In the genomic region with DNA sequence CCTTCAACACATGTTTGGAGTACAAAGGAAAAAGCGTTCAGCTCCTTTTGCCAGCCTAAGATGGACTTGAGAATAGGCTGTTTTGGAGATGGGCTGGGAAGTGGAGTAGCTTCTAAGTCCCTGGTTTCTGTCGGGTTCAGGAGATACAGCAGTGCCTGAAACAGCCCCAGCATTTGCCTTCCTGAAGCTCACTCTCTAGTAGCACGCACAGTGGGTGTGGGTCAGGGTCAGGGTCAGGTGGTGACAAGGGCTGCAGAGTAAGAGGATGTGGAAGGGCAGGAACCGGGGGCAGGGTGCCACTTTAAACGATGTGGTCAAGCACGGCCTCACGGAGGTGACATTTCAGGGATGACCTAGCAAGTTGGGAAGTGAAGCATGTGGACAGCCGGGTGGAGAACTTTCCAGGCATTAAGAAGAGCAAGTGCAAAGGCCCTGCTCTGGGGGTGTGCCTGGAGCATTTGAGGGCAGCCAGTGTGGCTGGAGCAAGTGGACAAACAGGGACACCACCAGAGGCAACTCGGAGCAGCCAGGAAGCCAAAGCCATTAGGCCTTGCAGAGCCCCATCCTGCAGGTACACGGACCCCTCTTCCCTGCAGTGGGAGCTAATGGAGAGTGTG, we compare ENCODE assay signal across 18 cellular contexts.
DNase-seq lines count a peak whose midpoint lies in the region; ATAC-seq, FAIRE-seq and TF ChIP-seq lines count a peak whose summit lies in the region.
"Had no signal": no experiment of that assay in that cellular context is flagged by ENCODE, and none has a peak within 500 bp of the region (broad histone marks: within the 10 kb centered on the region; RNA-seq: fewer than 3 reads in every experiment).

No MANE protein-coding gene starts in this region.

- peaks cover 0 to 8% of the 10 kb centered on the region in 2 experiments; a peak in 2 of 5 replicates for H3K27me3 ChIP-seq in HepG2 (ENCODE audit: control insufficient read depth in 1 of 2, insufficient read depth in 2 of 2, low read length in 2 of 2)
- H3K27me3 ChIP-seq in right lobe of liver = no peaks in the 10 kb centered on the region
- no peaks in the 10 kb centered on the region for H3K27me3 ChIP-seq in neural progenitor cell

- H3K9me3 ChIP-seq in HepG2 (ENCODE audit: low read length) (no peaks in the 10 kb centered on the region), right lobe of liver (no peaks in the 10 kb centered on the region), neural progenitor cell (ENCODE audit: low read depth) (no peaks in the 10 kb centered on the region)
- H3K9me3 ChIP-seq: A549, Caco-2 had no signal

- peaks cover 51% of the 10 kb centered on the region for H3K4me1 Mint-ChIP-seq in neural progenitor cell

- no peak for FAIRE-seq in HepG2 (lab: Jason Lieb, UNC)
- FAIRE-seq: A549, D721Med, G401.6, GM12891, GM19239 had no signal

- H3K9me3 Mint-ChIP-seq in neural progenitor cell = peaks cover 11% of the 10 kb centered on the region
- H3K9me3 Mint-ChIP-seq: CD4-positive, alpha-beta T cell had no signal

- no peak for TF ChIP-seq POLR2A in HepG2 (IDR thresholded peaks at IDR 0.05; ENCODE audit: insufficient read depth in 1 of 2, low read depth in 2 of 2, low read length in 2 of 2)
- no peak for TF ChIP-seq POLR2A in right lobe of liver (IDR thresholded peaks at IDR 0.05)

- peaks cover 2% of the 10 kb centered on the region for H3K36me3 Mint-ChIP-seq in neural progenitor cell

- in situ Hi-C loops in HepG2 (cut with HindIII; ENCODE audit: extremely low pct_ligation_motif_present, low pct_unique_long_range_greater_than_20kb) = no loop called here

- intact Hi-C loops in HepG2 (cut with micrococcal nuclease; ENCODE audit: unreplicated experiment) (no loop called here), right lobe of liver (cut with DNase I) (no loop called here), left ventricle myocardium superior (cut with micrococcal nuclease) (no loop called here)

- H4K20me1 ChIP-seq in HepG2 (ENCODE audit: insufficient read depth, low read length) = no peaks in the 10 kb centered on the region
- H4K20me1 ChIP-seq in neural progenitor cell (ENCODE audit: low read depth) = no peaks in the 10 kb centered on the region

- WGBS in HepG2 (ENCODE audit: low lambda C conversion rate) = 11% methylated on average over 9 of the region's 10 CpGs
- WGBS in right lobe of liver (ENCODE audit: insufficient coverage, low coverage, low lambda C conversion rate, missing lambda C conversion rate) = 62% methylated on average over 5 of the region's 10 CpGs

- H3K27ac Mint-ChIP-seq in neural progenitor cell = peak overlapping the region; percentile 75
- H3K27ac Mint-ChIP-seq: CD4-positive, alpha-beta T cell had no signal

- TF ChIP-seq RAD21 in HepG2 (CRISPR knock-in tag; IDR thresholded peaks at IDR 0.05) = no peak

- H3K79me2 ChIP-seq in HepG2 (ENCODE audit: insufficient read depth, low read length) = no peaks in the 10 kb centered on the region
- no peaks in the 10 kb centered on the region for H3K79me2 ChIP-seq in neural progenitor cell (ENCODE audit: low read depth)

- H3K4me3 ChIP-seq in HepG2 (replicated peaks in 1 of 3; ENCODE audit: insufficient read depth in 1 of 3, low read depth in 2 of 3, low read length in 3 of 3) = no peak overlapping the region
- H3K4me3 ChIP-seq in right lobe of liver = no peak overlapping the region
- no peak overlapping the region for H3K4me3 ChIP-seq in neural progenitor cell
- H3K4me3 ChIP-seq: A549, GM23248 had no signal

- no peak overlapping the region for H2AFZ ChIP-seq in HepG2 (ENCODE audit: low read length)
- no peak overlapping the region for H2AFZ ChIP-seq in neural progenitor cell (replicated peaks)
- H2AFZ ChIP-seq: GM23248 had no signal

- TF ChIP-seq EP300 in HepG2 (IDR thresholded peaks at IDR 0.05; ENCODE audit: low read depth in 2 of 2, low read length in 2 of 2) (no peak), HepG2 (CRISPR knock-in tag; IDR thresholded peaks at IDR 0.05; ENCODE audit: borderline replicate concordance) (no peak)

- no peak overlapping the region for H3K4me3 Mint-ChIP-seq in neural progenitor cell
- H3K4me3 Mint-ChIP-seq: CD4-positive, alpha-beta T cell had no signal

- no peak overlapping the region for H3K27ac ChIP-seq in HepG2 (ENCODE audit: extremely low read length, insufficient read depth, low read length)
- no peak overlapping the region for H3K27ac ChIP-seq in right lobe of liver
- H3K27ac ChIP-seq in neural progenitor cell = no peak overlapping the region
- H3K27ac ChIP-seq: 22Rv1, A549, C4-2B, GM23248 had no signal

- H3K9ac ChIP-seq in HepG2 (ENCODE audit: insufficient read depth, low read depth, low read length) = no peak overlapping the region
- no peak overlapping the region for H3K9ac ChIP-seq in neural progenitor cell
- H3K9ac ChIP-seq: GM23248 had no signal

- CTCF ChIA-PET in HepG2 (lab: Yijun Ruan, JAX; ENCODE audit: low intra/inter-chr PET ratio, low total read pairs) = no interaction called here

- DNase-seq in HepG2 (ENCODE audit: low spot score) (no peak), right lobe of liver (no peak), islet precursor cell (peak; percentile 48), neural progenitor cell (ENCODE audit: low spot score) (no peak), left ventricle myocardium superior (no peak), NCI-H1436 (lab: John Stamatoyannopoulos, UW) (no peak), NCI-H345 (lab: John Stamatoyannopoulos, UW) (no peak)
- DNase-seq: AML-193; Caco-2; CD4-positive, alpha-beta T cell had no signal

- peaks cover 17% of the 10 kb centered on the region for H3K27me3 Mint-ChIP-seq in neural progenitor cell (ENCODE audit: insufficient read depth, low read depth)

- no peak for TF ChIP-seq CTCF in HepG2 (CRISPR knock-in tag; IDR thresholded peaks at IDR 0.05)
- TF ChIP-seq CTCF in right lobe of liver (IDR thresholded peaks at IDR 0.05) = no peak
- no peak for TF ChIP-seq CTCF in neural progenitor cell (IDR thresholded peaks at IDR 0.05)

- H3K4me1 ChIP-seq in HepG2 (ENCODE audit: insufficient read depth, low read length) (peaks cover 11% of the 10 kb centered on the region), right lobe of liver (no peaks in the 10 kb centered on the region), neural progenitor cell (peaks cover 15% of the 10 kb centered on the region)

- H3K4me2 ChIP-seq in HepG2 (ENCODE audit: low read depth, low read length) (no peak overlapping the region), neural progenitor cell (no peak overlapping the region)

- POLR2A ChIA-PET in HepG2 (lab: Yijun Ruan, JAX) = no interaction called here

- no peaks in the 10 kb centered on the region for H3F3A ChIP-seq in neural progenitor cell (ENCODE audit: low read depth)

- ATAC-seq in HepG2 = peak; percentile 40; the same call in 2 of the 3 replicates
- ATAC-seq in right lobe of liver = no peak
- no peak for ATAC-seq in left ventricle myocardium superior

- BruUV-seq in HepG2 (replicated peaks; lab: Mats Ljungman, UMichigan) = no TSS peak

- H3K36me3 ChIP-seq in HepG2 (replicated peaks in 1 of 2; ENCODE audit: control insufficient read depth in 1 of 2, insufficient read depth in 2 of 2, low read length in 2 of 2) (no peaks in the 10 kb centered on the region), right lobe of liver (no peaks in the 10 kb centered on the region), neural progenitor cell (no peaks in the 10 kb centered on the region)

TF ChIP-seq in HepG2, 621 proteins besides CTCF, POLR2A, EP300 and RAD21:
- TF ChIP-seq JUN (CRISPR knock-in tag; IDR thresholded peaks at IDR 0.05) = no peak
- TF ChIP-seq, protein P1, sequence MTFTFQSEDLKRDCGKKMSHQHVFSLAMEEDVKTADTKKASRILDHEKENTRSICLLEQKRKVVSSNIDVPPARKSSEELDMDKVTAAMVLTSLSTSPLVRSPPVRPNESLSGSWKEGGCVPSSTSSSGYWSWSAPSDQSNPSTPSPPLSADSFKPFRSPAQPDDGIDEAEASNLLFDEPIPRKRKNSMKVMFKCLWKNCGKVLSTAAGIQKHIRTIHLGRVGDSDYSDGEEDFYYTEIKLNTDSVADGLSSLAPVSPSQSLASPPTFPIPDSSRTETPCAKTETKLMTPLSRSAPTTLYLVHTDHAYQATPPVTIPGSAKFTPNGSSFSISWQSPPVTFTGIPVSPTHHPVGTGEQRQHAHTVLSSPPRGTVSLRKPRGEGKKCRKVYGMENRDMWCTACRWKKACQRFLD (CRISPR knock-in tag; IDR thresholded peaks at IDR 0.05; ENCODE audit: borderline replicate concordance) = no peak
- TF ChIP-seq, protein P2, sequence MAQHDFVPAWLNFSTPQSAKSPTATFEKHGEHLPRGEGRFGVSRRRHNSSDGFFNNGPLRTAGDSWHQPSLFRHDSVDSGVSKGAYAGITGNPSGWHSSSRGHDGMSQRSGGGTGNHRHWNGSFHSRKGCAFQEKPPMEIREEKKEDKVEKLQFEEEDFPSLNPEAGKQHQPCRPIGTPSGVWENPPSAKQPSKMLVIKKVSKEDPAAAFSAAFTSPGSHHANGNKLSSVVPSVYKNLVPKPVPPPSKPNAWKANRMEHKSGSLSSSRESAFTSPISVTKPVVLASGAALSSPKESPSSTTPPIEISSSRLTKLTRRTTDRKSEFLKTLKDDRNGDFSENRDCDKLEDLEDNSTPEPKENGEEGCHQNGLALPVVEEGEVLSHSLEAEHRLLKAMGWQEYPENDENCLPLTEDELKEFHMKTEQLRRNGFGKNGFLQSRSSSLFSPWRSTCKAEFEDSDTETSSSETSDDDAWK (CRISPR knock-in tag; IDR thresholded peaks at IDR 0.05) = no peak
- no peak for TF ChIP-seq MZF1 (CRISPR knock-in tag; IDR thresholded peaks at IDR 0.05; ENCODE audit: borderline replicate concordance)
- no peak for TF ChIP-seq ZNF383 (CRISPR knock-in tag; IDR thresholded peaks at IDR 0.05; ENCODE audit: borderline replicate concordance)
- TF ChIP-seq, protein P3, sequence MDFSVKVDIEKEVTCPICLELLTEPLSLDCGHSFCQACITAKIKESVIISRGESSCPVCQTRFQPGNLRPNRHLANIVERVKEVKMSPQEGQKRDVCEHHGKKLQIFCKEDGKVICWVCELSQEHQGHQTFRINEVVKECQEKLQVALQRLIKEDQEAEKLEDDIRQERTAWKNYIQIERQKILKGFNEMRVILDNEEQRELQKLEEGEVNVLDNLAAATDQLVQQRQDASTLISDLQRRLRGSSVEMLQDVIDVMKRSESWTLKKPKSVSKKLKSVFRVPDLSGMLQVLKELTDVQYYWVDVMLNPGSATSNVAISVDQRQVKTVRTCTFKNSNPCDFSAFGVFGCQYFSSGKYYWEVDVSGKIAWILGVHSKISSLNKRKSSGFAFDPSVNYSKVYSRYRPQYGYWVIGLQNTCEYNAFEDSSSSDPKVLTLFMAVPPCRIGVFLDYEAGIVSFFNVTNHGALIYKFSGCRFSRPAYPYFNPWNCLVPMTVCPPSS (IDR thresholded peaks at IDR 0.05) = no peak
